In the genomic region with DNA sequence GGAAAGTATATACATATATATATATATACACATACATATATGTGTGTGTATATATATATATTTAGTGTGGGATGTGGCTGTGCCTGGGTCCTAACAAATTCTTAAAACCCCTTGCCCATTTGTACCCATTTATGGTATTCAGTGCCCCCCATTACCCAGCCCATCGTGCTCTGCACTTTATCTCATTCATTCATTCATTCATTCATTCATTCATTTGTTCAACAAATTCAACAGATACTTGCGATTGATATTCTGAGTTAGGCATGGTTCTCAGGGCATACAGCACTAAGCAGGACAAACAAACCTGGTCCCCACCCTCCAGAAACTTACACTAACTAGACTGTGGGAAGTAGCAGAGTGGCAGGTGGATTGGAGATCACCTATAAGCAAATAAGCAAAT, we compare ENCODE assay signal across 24 cellular contexts.
"Had no signal": no experiment of that assay in that cellular context is flagged by ENCODE, and none has a peak within 500 bp of the region (broad histone marks: within the 10 kb centered on the region; RNA-seq: fewer than 3 reads in every experiment).

No MANE protein-coding gene starts in this region.

- H3K27me3 Mint-ChIP-seq: progenitor cell of endocrine pancreas had no signal

- H3K27me3 ChIP-seq: left lung, ovary, right atrium auricular region, right lobe of liver, stomach, testis, thyroid gland, transverse colon, upper lobe of left lung, vagina had no signal

- H3K4me1 ChIP-seq: lower lobe of right lung, right lobe of liver, stomach, testis, transverse colon had no signal

- FAIRE-seq: islet of Langerhans, kidney had no signal

- H3K36me3 Mint-ChIP-seq: immature natural killer cell; natural killer cell; stimulated activated naive B cell treated with anti-CD40 and anti-IgM and Interleukin-4, amounts not matched to agents 10 μg/mL and 1 μg/mL and 100 μg/mL, for 72 hours had no signal

- H3K9me3 Mint-ChIP-seq: immature natural killer cell; natural killer cell; stimulated activated naive B cell treated with anti-CD40 and anti-IgM and Interleukin-4, amounts not matched to agents 10 μg/mL and 1 μg/mL and 100 μg/mL, for 72 hours had no signal

- H3K4me3 ChIP-seq: left lung, lower lobe of right lung, ovary, right atrium auricular region, right lobe of liver, smooth muscle cell, stomach, testis, thyroid gland, transverse colon, upper lobe of left lung, vagina had no signal

- H3K4me2 ChIP-seq: smooth muscle cell had no signal

- H3K9me3 ChIP-seq: left lung, lower lobe of right lung, ovary, right atrium auricular region, right lobe of liver, stomach, testis, thyroid gland, transverse colon, upper lobe of left lung, vagina had no signal

- H3K4me3 Mint-ChIP-seq: immature natural killer cell; natural killer cell; stimulated activated naive B cell treated with anti-CD40 and anti-IgM and Interleukin-4, amounts not matched to agents 10 μg/mL and 1 μg/mL and 100 μg/mL, for 72 hours had no signal

- DNase-seq: immature natural killer cell; kidney; left colon; left lung; lower lobe of right lung; mammary epithelial cell; mesenchymal stem cell; natural killer cell; ovary; right lobe of liver; stimulated activated CD4-positive, alpha-beta T cell treated with anti-CD3 and anti-CD28 coated beads, Interleukin-1b, Interleukin-23, amount 100 ng/mL, for 48 hours; stimulated activated CD4-positive, alpha-beta T cell treated with anti-CD3 and anti-CD28 coated beads, Interleukin-2, amount 100 ng/mL, for 48 hours; stimulated activated naive B cell treated with anti-CD40 and anti-IgM and Interleukin-4, amounts not matched to agents 10 μg/mL and 1 μg/mL and 100 μg/mL, for 72 hours; stimulated activated naive CD8-positive, alpha-beta T cell treated with anti-CD3 and anti-CD28 coated beads, Interleukin-15, Interleukin-2, amounts not matched to agents 100 U/mL and 50 U/mL, for 24 hours; stomach; testis; thyroid gland; transverse colon; upper lobe of left lung had no signal

- H3K36me3 ChIP-seq: left lung, lower lobe of right lung, ovary, right atrium auricular region, right lobe of liver, stomach, thyroid gland, transverse colon, upper lobe of left lung, vagina had no signal

- H3K27ac ChIP-seq: left lung, lower lobe of right lung, ovary, right atrium auricular region, right lobe of liver, stomach, testis, thyroid gland, transverse colon, upper lobe of left lung, vagina had no signal

- H3K4me1 Mint-ChIP-seq: immature natural killer cell, natural killer cell had no signal

- H3K27ac Mint-ChIP-seq: immature natural killer cell; natural killer cell; progenitor cell of endocrine pancreas; stimulated activated naive B cell treated with anti-CD40 and anti-IgM and Interleukin-4, amounts not matched to agents 10 μg/mL and 1 μg/mL and 100 μg/mL, for 72 hours had no signal
